Comparison of ENCODE assay signal across 18 cellular contexts in the genomic region with DNA sequence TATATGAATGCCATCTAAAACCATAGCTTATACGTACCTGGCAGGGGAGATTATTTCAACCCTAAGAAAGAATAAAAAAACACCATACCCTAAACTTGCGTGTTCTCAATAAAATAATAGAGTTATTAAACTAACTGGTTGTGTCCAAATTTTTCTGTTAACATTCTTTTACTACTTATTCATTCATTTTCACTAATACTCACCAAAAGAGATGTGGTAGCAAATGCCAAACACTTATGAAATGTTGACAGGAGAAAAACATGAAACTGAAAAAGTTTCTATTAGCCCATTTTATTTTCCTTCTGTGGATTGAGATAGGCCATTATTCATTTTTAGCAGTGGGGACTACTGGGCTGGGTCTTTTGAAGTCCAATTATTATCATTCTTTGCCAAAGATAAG.
"Had no signal": no experiment of that assay in that cellular context is flagged by ENCODE, and none has a peak within 500 bp of the region (broad histone marks: within the 10 kb centered on the region; RNA-seq: fewer than 3 reads in every experiment).

No MANE protein-coding gene starts in this region.

- H3K9me3 ChIP-seq: gastroesophageal sphincter, heart right ventricle had no signal

- H3K36me3 ChIP-seq: brain microvascular endothelial cell, gastroesophageal sphincter, heart right ventricle had no signal

- H3K4me3 ChIP-seq: gastroesophageal sphincter, heart right ventricle, lung had no signal

- DNase-seq: activated CD4-positive, alpha-beta T cell treated with anti-CD3 and anti-CD28 coated beads, Interleukin-2, amount 10 ng/mL, durations not matched to agents 24 days and 14 days; activated CD4-positive, CD25-positive, alpha-beta regulatory T cell; activated CD8-positive, alpha-beta memory T cell treated with anti-CD3 and anti-CD28 coated beads, Interleukin-2, amount 50 U/mL, for 4 hours; activated CD8-positive, alpha-beta T cell treated with anti-CD3 and anti-CD28 coated beads, Interleukin-2, amount 10 ng/mL, durations not matched to agents 7 days and 5 days; activated gamma-delta T cell treated with Interleukin-2 at 50 U/mL for 16 hours; activated T-cell treated with anti-CD3 and anti-CD28 coated beads, Interleukin-2, amount 50 U/mL, for 72 hours; amygdala; cerebellar nuclear complex; endodermal cell; heart right ventricle; left colon; stimulated activated CD4-positive, alpha-beta T cell treated with anti-CD3 and anti-CD28 coated beads, Interleukin-2, amount 100 ng/mL, for 48 hours; stimulated activated naive B cell treated with anti-CD40 and anti-IgM and Interleukin-4, amounts not matched to agents 10 μg/mL and 1 μg/mL and 100 μg/mL, for 72 hours; trophoblast cell had no signal

- H3K27ac ChIP-seq: brain microvascular endothelial cell, gastroesophageal sphincter, heart right ventricle had no signal

- H3K27me3 ChIP-seq: brain microvascular endothelial cell, gastroesophageal sphincter, heart right ventricle had no signal

- FAIRE-seq: islet of Langerhans had no signal
